ENCODE assay signal across 11 cellular contexts in genomic region chr4:155777971-155778710, GRCh38. TPM values are rescaled to one million over a fixed set of nuclear protein-coding genes. Genes with fewer than 3 reads are reported as not detected.
DNase-seq lines count a peak whose midpoint lies in the region; ATAC-seq and TF ChIP-seq lines count a peak whose summit lies in the region.
"Had no signal": no experiment of that assay in that cellular context is flagged by ENCODE, and none has a peak within 500 bp of the region (broad histone marks: within the 10 kb centered on the region; RNA-seq: fewer than 3 reads in every experiment).

No MANE protein-coding gene starts in this region.

- peaks cover 18% of the 10 kb centered on the region for H3K4me1 ChIP-seq in rectal smooth muscle tissue (ENCODE audit: control insufficient read depth, insufficient read depth, low read length)

- DNase-seq in AG20443 (ENCODE audit: low spot score), result peak; percentile 21
- peak; percentile 70 for DNase-seq in fibroblast of villous mesenchyme (ENCODE audit: low read depth)
- no peak for DNase-seq in stimulated activated naive CD4-positive, alpha-beta T cell (lab: John Stamatoyannopoulos, UW)
- no peak for DNase-seq in activated CD4-positive, alpha-beta T cell treated with anti-CD3 and anti-CD28 coated beads, Interleukin-2, amount 50 U/mL, for 1 hour
- DNase-seq: left colon, NCI-H2081, NCI-H774 had no signal

- H3K9ac ChIP-seq in rectal smooth muscle tissue (ENCODE audit: low read length), result no peak overlapping the region

- no peak overlapping the region for H3K4me3 ChIP-seq in fibroblast of villous mesenchyme (ENCODE audit: low read depth, low read length)
- no peak overlapping the region for H3K4me3 ChIP-seq in rectal smooth muscle tissue (ENCODE audit: low read length)

- TF ChIP-seq CTCF in fibroblast of villous mesenchyme (IDR thresholded peaks at IDR 0.05; ENCODE audit: insufficient read depth, low read depth, low read length), result no peak

- no peaks in the 10 kb centered on the region for H3K36me3 ChIP-seq in rectal smooth muscle tissue (ENCODE audit: control insufficient read depth, insufficient read depth, low read length)

- no peaks in the 10 kb centered on the region for H3K27me3 ChIP-seq in rectal smooth muscle tissue (ENCODE audit: control insufficient read depth, insufficient read depth, low read length)

- H3K27ac ChIP-seq in angular gyrus (ENCODE audit: low read depth, low read length), result peak overlapping the region; percentile 19
- H3K27ac ChIP-seq in rectal smooth muscle tissue (ENCODE audit: low read depth, low read length), result peak overlapping the region; percentile 61

- ATAC-seq in HG03565 (IDR thresholded peaks at IDR 0.05; ENCODE audit: unreplicated experiment), result no peak
- ATAC-seq in HG03196 (IDR thresholded peaks at IDR 0.05; ENCODE audit: unreplicated experiment), result no peak
- ATAC-seq: left colon had no signal

RNA-seq across cellular contexts. Expression of gene GUCY1B1, which starts 19.3 kb away (rescaled TPM):
- 1.7 and 1.9 TPM in 2 replicates for total RNA-seq in fibroblast of villous mesenchyme

Comparison
In these comparisons a context has a peak if more than half of its experiments do, and no peak if none do; other contexts are left out.
1. DNase-seq: peak in AG20443 (single experiment) and fibroblast of villous mesenchyme (single experiment); none in stimulated activated naive CD4-positive, alpha-beta T cell (0 of 6) and activated CD4-positive, alpha-beta T cell treated with anti-CD3 and anti-CD28 coated beads, Interleukin-2, amount 50 U/mL, for 1 hour (single experiment).